Comparison of ENCODE assay signal across 21 cellular contexts in genomic region chr6:107941199-107941598, GRCh38. TPM values are rescaled to one million over a fixed set of nuclear protein-coding genes. Genes with fewer than 3 reads are reported as not detected.
DNase-seq lines count a peak whose midpoint lies in the region; FAIRE-seq and TF ChIP-seq lines count a peak whose summit lies in the region.
"Had no signal": no experiment of that assay in that cellular context is flagged by ENCODE, and none has a peak within 500 bp of the region (broad histone marks: within the 10 kb centered on the region; RNA-seq: fewer than 3 reads in every experiment).

No MANE protein-coding gene starts in this region.

- H3K4me3 ChIP-seq in CD4-positive, alpha-beta memory T cell (ENCODE audit: low read length in 2 of 2), result no peak overlapping the region
- H3K4me3 ChIP-seq in endodermal cell (ENCODE audit: low read length), result no peak overlapping the region
- H3K4me3 ChIP-seq: Peyer's patch had no signal

- DNase-seq in CD14-positive monocyte (ENCODE audit: low spot score) (no peak), endodermal cell (no peak), nephron progenitor cell (no peak), NCI-H748 (lab: John Stamatoyannopoulos, UW; ENCODE audit: unreplicated experiment) (no peak), H54 (ENCODE audit: insufficient read length, low spot score) (no peak), NCI-H82 treated with DMSO at 0.1 percent for 48 hours (lab: John Stamatoyannopoulos, UW; ENCODE audit: unreplicated experiment) (no peak)
- DNase-seq in CD4-positive, alpha-beta memory T cell, result no peak
- DNase-seq: Calu3; CD4-positive, alpha-beta T cell; DMS153; H9; HFFc6; KBM-7; NCI-H1092 treated with DMSO at 0.1 percent for 48 hours; NCI-H1436 treated with DMSO at 0.1 percent for 48 hours; NCI-H1930; NCI-H510A; NCI-H748 treated with DMSO at 0.1 percent for 48 hours; Peyer's patch had no signal

- 90% methylated on average over 2 of the region's 2 CpGs; no CpG with 5 or more reads in 1 of the 2 experiments for WGBS in endodermal cell (ENCODE audit: insufficient coverage in 1 of 2, insufficient read length in 1 of 2), 2 experiments

- no peak for FAIRE-seq in H54 (lab: Jason Lieb, UNC)
- FAIRE-seq: GM12891 had no signal

- H3K27ac Mint-ChIP-seq in CD14-positive monocyte (peak overlapping the region in 4 of 7 donors; percentile 42 to 80 (median 48)), endodermal cell (peak overlapping the region; percentile 70), nephron progenitor cell (peak overlapping the region; percentile 87)
- H3K27ac Mint-ChIP-seq in CD4-positive, alpha-beta memory T cell, result peak overlapping the region in 4 of 7 donors; percentile 25 to 68 (median 60)
- H3K27ac Mint-ChIP-seq: CD4-positive, alpha-beta T cell; HFFc6 had no signal

- H3K4me3 Mint-ChIP-seq in CD14-positive monocyte (no peak overlapping the region), endodermal cell (no peak overlapping the region), nephron progenitor cell (no peak overlapping the region)
- H3K4me3 Mint-ChIP-seq in CD4-positive, alpha-beta memory T cell, result no peak overlapping the region
- H3K4me3 Mint-ChIP-seq: CD4-positive, alpha-beta T cell; H9; HFFc6 had no signal

- POLR2A ChIA-PET in CD4-positive, alpha-beta memory T cell (lab: Charles Lee; ENCODE audit: partially characterized antibody), result interaction anchor here (0.5 to 2.0 kb wide), 3 partner anchors 16 to 109 kb away, joined by 3 to 7 read pairs (median 3); partner anchors contain the start of gene SEC63

- no peaks in the 10 kb centered on the region for H3K9me3 ChIP-seq in CD4-positive, alpha-beta memory T cell (ENCODE audit: control insufficient read depth in 1 of 2, low read length in 2 of 2)
- peaks cover 19% of the 10 kb centered on the region for H3K9me3 ChIP-seq in endodermal cell (ENCODE audit: control insufficient read depth, low read length)
- H3K9me3 ChIP-seq: BE2C, Peyer's patch had no signal

- TF ChIP-seq CTCF in CD14-positive monocyte (IDR thresholded peaks at IDR 0.05), result no peak
- TF ChIP-seq CTCF in endodermal cell (conservative IDR thresholded peaks at IDR 0.05), result no peak
- no peak for TF ChIP-seq CTCF in nephron progenitor cell (IDR thresholded peaks at IDR 0.05)

- CTCF ChIA-PET in CD4-positive, alpha-beta memory T cell (lab: Charles Lee; ENCODE audit: partially characterized antibody), result interaction anchor here (1.4 kb wide), 1 partner anchor 30 kb away, joined by 4 read pairs; no protein-coding TSS in a partner anchor

- H3K4me1 Mint-ChIP-seq in CD14-positive monocyte, result peaks cover 10% of the 10 kb centered on the region
- peaks cover 31 to 55% (median 44%) of the 10 kb centered on the region in 4 donors for H3K4me1 Mint-ChIP-seq in CD4-positive, alpha-beta memory T cell
- peaks cover 21% of the 10 kb centered on the region for H3K4me1 Mint-ChIP-seq in endodermal cell
- H3K4me1 Mint-ChIP-seq in nephron progenitor cell, result peaks cover 41% of the 10 kb centered on the region
- H3K4me1 Mint-ChIP-seq: H9 had no signal

- H3K36me3 ChIP-seq in CD4-positive, alpha-beta memory T cell (ENCODE audit: insufficient read depth, low read length), result no peaks in the 10 kb centered on the region
- peaks cover 15% of the 10 kb centered on the region for H3K36me3 ChIP-seq in endodermal cell (ENCODE audit: control insufficient read depth, insufficient read depth, low read length)
- H3K36me3 ChIP-seq: BE2C, Peyer's patch had no signal

- H3K27me3 ChIP-seq in CD4-positive, alpha-beta memory T cell (ENCODE audit: insufficient read depth, low read length), result no peaks in the 10 kb centered on the region
- no peaks in the 10 kb centered on the region for H3K27me3 ChIP-seq in endodermal cell (ENCODE audit: control insufficient read depth, insufficient read depth, low read length, poor library complexity, severe bottlenecking)
- H3K27me3 ChIP-seq: BE2C, Peyer's patch had no signal

- H3K9ac ChIP-seq in endodermal cell (ENCODE audit: extremely low read depth, low read length, poor library complexity, severe bottlenecking), result no peak overlapping the region

- no peak for TF ChIP-seq POLR2A in H54 (IDR thresholded peaks at IDR 0.05; ENCODE audit: low read depth, low read length)

- H3K36me3 Mint-ChIP-seq in CD14-positive monocyte (peaks cover 7 to 29% of the 10 kb centered on the region in 2 donors), endodermal cell (ENCODE audit: low read depth) (peaks cover 26% of the 10 kb centered on the region), nephron progenitor cell (ENCODE audit: low read depth) (peaks cover 61% of the 10 kb centered on the region)
- H3K36me3 Mint-ChIP-seq in CD4-positive, alpha-beta memory T cell, result peaks cover 21 to 31% of the 10 kb centered on the region in 2 donors

- no peaks in the 10 kb centered on the region for H3K27me3 Mint-ChIP-seq in CD14-positive monocyte (ENCODE audit: low read depth in 3 of 3)
- H3K27me3 Mint-ChIP-seq in CD4-positive, alpha-beta memory T cell, result no peaks in the 10 kb centered on the region
- H3K27me3 Mint-ChIP-seq in endodermal cell (ENCODE audit: insufficient read depth), result no peaks in the 10 kb centered on the region
- H3K27me3 Mint-ChIP-seq in nephron progenitor cell (ENCODE audit: low read depth, poor library complexity), result no peaks in the 10 kb centered on the region
- H3K27me3 Mint-ChIP-seq: CD4-positive, alpha-beta T cell had no signal

- peaks cover 0 to 5% (median 0%) of the 10 kb centered on the region in 7 donors for H3K9me3 Mint-ChIP-seq in CD14-positive monocyte
- H3K9me3 Mint-ChIP-seq in CD4-positive, alpha-beta memory T cell, result no peaks in the 10 kb centered on the region
- peaks cover 20% of the 10 kb centered on the region for H3K9me3 Mint-ChIP-seq in endodermal cell
- H3K9me3 Mint-ChIP-seq in nephron progenitor cell, result peaks cover 42% of the 10 kb centered on the region
- H3K9me3 Mint-ChIP-seq: CD4-positive, alpha-beta T cell; HFFc6 had no signal

- intact Hi-C loops in CD14-positive monocyte (cut with micrococcal nuclease), result no loop called here
- intact Hi-C loops in CD4-positive, alpha-beta memory T cell (cut with micrococcal nuclease), result no loop called here

- H3K4me1 ChIP-seq in CD4-positive, alpha-beta memory T cell (ENCODE audit: insufficient read depth, low read length), result peaks cover 16% of the 10 kb centered on the region
- no peaks in the 10 kb centered on the region for H3K4me1 ChIP-seq in endodermal cell (ENCODE audit: control insufficient read depth, insufficient read depth, low read length)
- H3K4me1 ChIP-seq: BE2C had no signal

- no peak overlapping the region for H3K27ac ChIP-seq in CD4-positive, alpha-beta memory T cell (ENCODE audit: low read depth, low read length)
- H3K27ac ChIP-seq in endodermal cell (ENCODE audit: low read depth, low read length), result no peak overlapping the region
- H3K27ac ChIP-seq: Peyer's patch had no signal

RNA-seq across cellular contexts. Expression of gene SEC63, which starts 16.8 kb away (rescaled TPM):
- polyA plus RNA-seq in CD14-positive monocyte, result 10 to 100 TPM; 12.0 to 33.7 TPM
- 10 to 100 TPM; 91.7 to 95.5 TPM for total RNA-seq in CD4-positive, alpha-beta memory T cell
- 10 to 100 TPM; 19.6 to 45.8 TPM for polyA plus RNA-seq in CD4-positive, alpha-beta memory T cell
- total RNA-seq in endodermal cell, result 10 to 100 TPM; 65.7 to 74.8 TPM
- polyA plus RNA-seq in endodermal cell (2013, experiment 1 of 2), result 60.9 TPM
- 56.4 TPM for polyA plus RNA-seq in endodermal cell (2013, experiment 2 of 2)
